In the genomic region with DNA sequence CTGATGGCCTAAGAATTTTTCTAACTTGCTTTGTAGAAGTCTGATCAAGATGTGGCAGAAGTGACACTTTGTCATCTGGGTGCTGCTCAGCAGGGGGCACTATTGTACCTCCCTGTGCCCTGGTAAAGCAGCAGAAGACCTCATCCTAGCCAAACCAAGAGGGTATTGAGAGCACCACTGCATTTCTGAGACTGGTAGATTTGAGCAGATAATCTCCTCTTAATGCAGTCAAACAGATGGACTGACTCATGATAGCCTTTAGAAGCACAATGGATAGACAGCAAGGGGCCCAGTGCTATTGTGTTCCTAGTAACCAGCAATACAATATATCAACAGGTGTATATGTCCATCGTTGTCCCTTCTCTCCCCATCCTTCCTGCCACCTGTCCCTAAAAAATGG, we compare ENCODE assay signal across 9 cellular contexts. TPM values are rescaled to one million over a fixed set of nuclear protein-coding genes. Genes with fewer than 3 reads are reported as not detected.
DNase-seq lines count a peak whose midpoint lies in the region; ATAC-seq, FAIRE-seq and TF ChIP-seq lines count a peak whose summit lies in the region.
"Had no signal": no experiment of that assay in that cellular context is flagged by ENCODE, and none has a peak within 500 bp of the region (broad histone marks: within the 10 kb centered on the region; RNA-seq: fewer than 3 reads in every experiment).

No MANE protein-coding gene starts in this region.

- FAIRE-seq in GM12892 (lab: Jason Lieb, UNC), result no peak

- H3K9me3 Mint-ChIP-seq in activated CD4-positive, alpha-beta T cell treated with anti-CD3 and anti-CD28 coated beads for 36 hours (ENCODE audit: low read depth), result no peaks in the 10 kb centered on the region

- H3K4me3 Mint-ChIP-seq in activated CD4-positive, alpha-beta T cell treated with anti-CD3 and anti-CD28 coated beads for 36 hours, result no peak overlapping the region

- no peak for TF ChIP-seq POLR2A in GM12892 (IDR thresholded peaks at IDR 0.05; ENCODE audit: low read depth, low read length)

- no peak overlapping the region for H3K4me3 ChIP-seq in neural cell (ENCODE audit: low read length)

- no peak overlapping the region for H2AFZ ChIP-seq in neural cell (ENCODE audit: low read depth, low read length)

- H4K20me1 ChIP-seq in neural cell (ENCODE audit: insufficient read depth), result no peaks in the 10 kb centered on the region

- H3K9me3 ChIP-seq in neural cell (ENCODE audit: low read length), result no peaks in the 10 kb centered on the region

- no peaks in the 10 kb centered on the region for H3K9me2 ChIP-seq in neural cell (ENCODE audit: insufficient read depth, low read length)

- peak; percentile 18 for TF ChIP-seq RAD21 in neural cell (conservative IDR thresholded peaks at IDR 0.05)

- POLR2A ChIA-PET in activated CD4-positive, alpha-beta T cell treated with anti-CD3 and anti-CD28 coated beads for 36 hours (lab: Charles Lee), result no interaction called here

- peak; percentile 8 for ATAC-seq in activated CD4-positive, alpha-beta T cell treated with anti-CD3 and anti-CD28 coated beads for 36 hours
- no peak for ATAC-seq in GM21367 (IDR thresholded peaks at IDR 0.05; ENCODE audit: unreplicated experiment)
- ATAC-seq: left colon had no signal

- peak; percentile 43 for DNase-seq in 8988T
- DNase-seq in GM12892 (ENCODE audit: insufficient read length), result peak; percentile 38
- DNase-seq in NCI-H345 (lab: John Stamatoyannopoulos, UW), result peak; percentile 90
- peak; percentile 88 for DNase-seq in activated CD4-positive, alpha-beta T cell treated with anti-CD3 and anti-CD28 coated beads for 36 hours
- DNase-seq in effector CD4-positive, alpha-beta T cell, result peak; percentile 47
- DNase-seq in GOT3 (lab: John Stamatoyannopoulos, UW), result no peak

- intact Hi-C loops in activated CD4-positive, alpha-beta T cell treated with anti-CD3 and anti-CD28 coated beads for 36 hours (cut with DNase I, micrococcal nuclease), result loop anchor here (1.0 to 10.0 kb wide), 8 partner anchors 13 to 789 kb away; a partner anchor contains a TSS

- no peaks in the 10 kb centered on the region for H3K36me3 ChIP-seq in neural cell (ENCODE audit: insufficient read depth, low read length)

- H3K4me1 Mint-ChIP-seq in activated CD4-positive, alpha-beta T cell treated with anti-CD3 and anti-CD28 coated beads for 36 hours, result peaks cover 11% of the 10 kb centered on the region

- H3K4me2 ChIP-seq in neural cell (ENCODE audit: low read length), result no peak overlapping the region

- H3K27ac ChIP-seq in neural cell (ENCODE audit: low read length), result no peak overlapping the region

- H3F3A ChIP-seq in neural cell (ENCODE audit: insufficient read depth, low read length, poor library complexity, severe bottlenecking), result no peaks in the 10 kb centered on the region

- peaks cover 15% of the 10 kb centered on the region for H3K36me3 Mint-ChIP-seq in activated CD4-positive, alpha-beta T cell treated with anti-CD3 and anti-CD28 coated beads for 36 hours (ENCODE audit: low read depth)

- H3K9ac ChIP-seq in neural cell (ENCODE audit: low read length), result no peak overlapping the region

- no peaks in the 10 kb centered on the region for H3K27me3 ChIP-seq in neural cell (ENCODE audit: insufficient read depth, low read depth, low read length)

- H3K27ac Mint-ChIP-seq in activated CD4-positive, alpha-beta T cell treated with anti-CD3 and anti-CD28 coated beads for 36 hours, result no peak overlapping the region

- TF ChIP-seq CTCF in neural cell (IDR thresholded peaks at IDR 0.05; ENCODE audit: poor library complexity, severe bottlenecking), result peak; percentile 38

- no peak for TF ChIP-seq EP300 in neural cell (conservative IDR thresholded peaks at IDR 0.05; ENCODE audit: poor library complexity, severe bottlenecking)

- H3K79me2 ChIP-seq in neural cell (replicated peaks; ENCODE audit: insufficient read depth, low read length), result peaks cover 15% of the 10 kb centered on the region

- CTCF ChIA-PET in activated CD4-positive, alpha-beta T cell treated with anti-CD3 and anti-CD28 coated beads for 36 hours (lab: Charles Lee), result interaction anchor here (1.0 kb wide), 2 partner anchors 27 to 150 kb away, joined by 3 read pairs; no protein-coding TSS in a partner anchor

- no peaks in the 10 kb centered on the region for H3K27me3 Mint-ChIP-seq in activated CD4-positive, alpha-beta T cell treated with anti-CD3 and anti-CD28 coated beads for 36 hours

TF ChIP-seq in neural cell, 6 proteins besides CTCF, POLR2A, EP300 and RAD21:
- no peak for TF ChIP-seq TAF1 (IDR thresholded peaks at IDR 0.05; ENCODE audit: low read depth)
- TF ChIP-seq EZH2 (IDR thresholded peaks at IDR 0.05; ENCODE audit: borderline replicate concordance, insufficient read depth, low read length, poor library complexity, severe bottlenecking), result no peak
- no peak for TF ChIP-seq POLR2AphosphoS5 (IDR thresholded peaks at IDR 0.05)
- no peak for TF ChIP-seq SMC3 (conservative IDR thresholded peaks at IDR 0.05; ENCODE audit: poor library complexity)
- TF ChIP-seq, protein P1, sequence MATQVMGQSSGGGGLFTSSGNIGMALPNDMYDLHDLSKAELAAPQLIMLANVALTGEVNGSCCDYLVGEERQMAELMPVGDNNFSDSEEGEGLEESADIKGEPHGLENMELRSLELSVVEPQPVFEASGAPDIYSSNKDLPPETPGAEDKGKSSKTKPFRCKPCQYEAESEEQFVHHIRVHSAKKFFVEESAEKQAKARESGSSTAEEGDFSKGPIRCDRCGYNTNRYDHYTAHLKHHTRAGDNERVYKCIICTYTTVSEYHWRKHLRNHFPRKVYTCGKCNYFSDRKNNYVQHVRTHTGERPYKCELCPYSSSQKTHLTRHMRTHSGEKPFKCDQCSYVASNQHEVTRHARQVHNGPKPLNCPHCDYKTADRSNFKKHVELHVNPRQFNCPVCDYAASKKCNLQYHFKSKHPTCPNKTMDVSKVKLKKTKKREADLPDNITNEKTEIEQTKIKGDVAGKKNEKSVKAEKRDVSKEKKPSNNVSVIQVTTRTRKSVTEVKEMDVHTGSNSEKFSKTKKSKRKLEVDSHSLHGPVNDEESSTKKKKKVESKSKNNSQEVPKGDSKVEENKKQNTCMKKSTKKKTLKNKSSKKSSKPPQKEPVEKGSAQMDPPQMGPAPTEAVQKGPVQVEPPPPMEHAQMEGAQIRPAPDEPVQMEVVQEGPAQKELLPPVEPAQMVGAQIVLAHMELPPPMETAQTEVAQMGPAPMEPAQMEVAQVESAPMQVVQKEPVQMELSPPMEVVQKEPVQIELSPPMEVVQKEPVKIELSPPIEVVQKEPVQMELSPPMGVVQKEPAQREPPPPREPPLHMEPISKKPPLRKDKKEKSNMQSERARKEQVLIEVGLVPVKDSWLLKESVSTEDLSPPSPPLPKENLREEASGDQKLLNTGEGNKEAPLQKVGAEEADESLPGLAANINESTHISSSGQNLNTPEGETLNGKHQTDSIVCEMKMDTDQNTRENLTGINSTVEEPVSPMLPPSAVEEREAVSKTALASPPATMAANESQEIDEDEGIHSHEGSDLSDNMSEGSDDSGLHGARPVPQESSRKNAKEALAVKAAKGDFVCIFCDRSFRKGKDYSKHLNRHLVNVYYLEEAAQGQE (IDR thresholded peaks at IDR 0.05; ENCODE audit: borderline replicate concordance), result no peak
- TF ChIP-seq MXI1 (conservative IDR thresholded peaks at IDR 0.05; ENCODE audit: poor library complexity, severe bottlenecking), result no peak
TF ChIP-seq in neural cell: peak in this region for 0.

RNA-seq across cellular contexts. Expression of a gene that starts 5.7 kb away (rescaled TPM):
- 390 TPM for polyA plus RNA-seq in GM12892 (2012; ENCODE audit: missing spikeins)
- 100 to 1,000 TPM; 682 to 842 TPM for total RNA-seq in activated CD4-positive, alpha-beta T cell treated with anti-CD3 and anti-CD28 coated beads for 36 hours
- 339 and 356 TPM in 2 replicates for polyA plus RNA-seq in neural cell
- polyA minus RNA-seq in neural cell, result 205 and 256 TPM in 2 replicates

RNA-seq across cellular contexts. Expression of a gene that starts 20.0 kb away (rescaled TPM):
- not detected for polyA plus RNA-seq in GM12892 (2012; ENCODE audit: missing spikeins)
- total RNA-seq in activated CD4-positive, alpha-beta T cell treated with anti-CD3 and anti-CD28 coated beads for 36 hours, result not detected
- not detected in 2 replicates for polyA plus RNA-seq in neural cell
- polyA minus RNA-seq in neural cell, result not detected in 2 replicates
- total RNA-seq: left colon had no signal

RNA-seq across cellular contexts. Expression of a gene that starts 31.3 kb away (rescaled TPM):
- 0.11 TPM for polyA plus RNA-seq in GM12892 (2012; ENCODE audit: missing spikeins)
- under 1 TPM; 0.04 to 0.05 TPM for total RNA-seq in activated CD4-positive, alpha-beta T cell treated with anti-CD3 and anti-CD28 coated beads for 36 hours
- polyA plus RNA-seq in neural cell, result 0.09 TPM in 1 of 2 replicates, not detected in the other
- polyA minus RNA-seq in neural cell, result 0.23 and 0.24 TPM in 2 replicates

RNA-seq across cellular contexts. Expression of a gene that starts 34.6 kb away (rescaled TPM):
- polyA plus RNA-seq in GM12892 (2012; ENCODE audit: missing spikeins), result 123 TPM
- total RNA-seq in activated CD4-positive, alpha-beta T cell treated with anti-CD3 and anti-CD28 coated beads for 36 hours, result 100 to 1,000 TPM; 205 to 255 TPM
- 41.4 and 44.7 TPM in 2 replicates for polyA plus RNA-seq in neural cell
- polyA minus RNA-seq in neural cell, result 102 and 119 TPM in 2 replicates
